ENCODE assay signal across 8 cellular contexts in genomic region chr1:87331319-87332269, GRCh38. TPM values are rescaled to one million over a fixed set of nuclear protein-coding genes. Genes with fewer than 3 reads are reported as not detected.
DNase-seq lines count a peak whose midpoint lies in the region; ATAC-seq, FAIRE-seq and TF ChIP-seq lines count a peak whose summit lies in the region.

No MANE protein-coding gene starts in this region.

- H3K4me2 ChIP-seq in GM12878 (ENCODE audit: control insufficient read depth, insufficient read depth) = peak overlapping the region; percentile 79

- BruUV-seq in GM12878 (replicated peaks; lab: Mats Ljungman, UMichigan) = no TSS peak

- POLR2A ChIA-PET in GM12878 (lab: Charles Lee) = interaction anchor here (0.6 to 0.9 kb wide), 4 partner anchors 10 to 272 kb away, joined by 3 to 5 read pairs (median 4); no protein-coding TSS in a partner anchor

- peak overlapping the region; percentile 92 for H3K27ac Mint-ChIP-seq in T-helper 17 cell

- FAIRE-seq in GM12878 (lab: Jason Lieb, UNC) = no peak

- SMC1A ChIA-PET in GM12878 (lab: Charles Lee; ENCODE audit: uncharacterized antibody, unreplicated experiment) = interaction anchor here (0.9 to 3.6 kb wide), 5 partner anchors 9 to 179 kb away, joined by 3 to 17 read pairs (median 5); no protein-coding TSS in a partner anchor

- peak overlapping the region; percentile 97 for H3K4me3 Mint-ChIP-seq in T-helper 17 cell

- H3K79me2 ChIP-seq in GM12878 (ENCODE audit: control insufficient read depth, insufficient read depth, low read length) = peaks cover 53% of the 10 kb centered on the region

- no peaks in the 10 kb centered on the region for H4K20me1 ChIP-seq in GM12878 (ENCODE audit: control insufficient read depth, insufficient read depth)

- in situ Hi-C loops in GM12878 (cut with MboI) = loop anchor here (5.0 kb wide), 1 partner anchor 121 kb away; no protein-coding TSS in a partner anchor

- CTCF ChIA-PET in GM12878 (lab: Yijun Ruan, JAX) = interaction anchor here (0.7 to 3.8 kb wide), 4 partner anchors 39 to 623 kb away, joined by 3 to 11 read pairs (median 3); no protein-coding TSS in a partner anchor

- H3K36me3 ChIP-seq in BE2C = no peaks in the 10 kb centered on the region
- peaks cover 0 to 2% of the 10 kb centered on the region in 2 experiments; a peak in 1 of 4 replicates for H3K36me3 ChIP-seq in GM12878 (ENCODE audit: control insufficient read depth in 2 of 2, insufficient read depth in 2 of 2, low read length in 1 of 2)
- H3K36me3 ChIP-seq in rectal smooth muscle tissue (ENCODE audit: control insufficient read depth, insufficient read depth, low read length) = no peaks in the 10 kb centered on the region

- RAD21 ChIA-PET in GM12878 (lab: Charles Lee; ENCODE audit: unreplicated experiment) = interaction anchor here (0.7 to 7.9 kb wide), 5 partner anchors 19 to 179 kb away, joined by 3 to 55 read pairs (median 3); no protein-coding TSS in a partner anchor

- peak; percentile 16; the same call in 1 of the 2 replicates for TF ChIP-seq CTCF in BE2C (IDR thresholded peaks at IDR 0.05; ENCODE audit: low read depth, low read length)
- peak in 2 of 3 experiments; percentile 18 to 25; a peak in 2 of 6 replicates for TF ChIP-seq CTCF in GM12878 (IDR thresholded peaks at IDR 0.05 in 2 of 3, conservative IDR thresholded peaks at IDR 0.05 in 1 of 3; ENCODE audit: control insufficient read depth in 2 of 3, extremely low read depth in 1 of 3, insufficient read depth in 1 of 3, low read depth in 3 of 3, low read length in 3 of 3)

- TF ChIP-seq EP300 in GM12878 (IDR thresholded peaks at IDR 0.05; ENCODE audit: borderline replicate concordance in 1 of 2, control insufficient read depth in 1 of 2, low read depth in 2 of 2, low read length in 2 of 2) = no peak

- H3K9ac ChIP-seq in GM12878 (ENCODE audit: control insufficient read depth, insufficient read depth, low read length) (peak overlapping the region; percentile 62; the same call in 1 of the 2 replicates), rectal smooth muscle tissue (ENCODE audit: low read length) (peak overlapping the region; percentile 60)

- H3K4me1 ChIP-seq in BE2C = peaks cover 8% of the 10 kb centered on the region
- H3K4me1 ChIP-seq in GM12878 (ENCODE audit: control insufficient read depth, insufficient read depth, low read length) = peaks cover 14% of the 10 kb centered on the region
- H3K4me1 ChIP-seq in rectal smooth muscle tissue (ENCODE audit: control insufficient read depth, insufficient read depth, low read length) = peaks cover 19% of the 10 kb centered on the region

- H3K27me3 ChIP-seq in BE2C (no peaks in the 10 kb centered on the region), GM12878 (replicated peaks in 1 of 2; ENCODE audit: control insufficient read depth in 2 of 2, insufficient read depth in 2 of 2, low read length in 1 of 2) (no peaks in the 10 kb centered on the region), rectal smooth muscle tissue (ENCODE audit: control insufficient read depth, insufficient read depth, low read length) (no peaks in the 10 kb centered on the region)

- no peak; the same call in 1 of the 2 replicates for TF ChIP-seq POLR2A in GM12878 (IDR thresholded peaks at IDR 0.05; ENCODE audit: low read depth, low read length)

- H3K36me3 Mint-ChIP-seq in T-helper 17 cell (ENCODE audit: low read depth) = peaks cover 2% of the 10 kb centered on the region

- peak overlapping the region; percentile 3 for H3K27ac ChIP-seq in GM12878 (ENCODE audit: control insufficient read depth, insufficient read depth)
- peak overlapping the region; percentile 86 for H3K27ac ChIP-seq in rectal smooth muscle tissue (ENCODE audit: low read depth, low read length)

- ATAC-seq in GM19035 (IDR thresholded peaks at IDR 0.05; ENCODE audit: unreplicated experiment) (peak; percentile 11), T-helper 17 cell (peak; percentile 40), GM12878 (peak; percentile 36), HG03097 (IDR thresholded peaks at IDR 0.05; ENCODE audit: low FRiP score, unreplicated experiment) (no peak)

- peak; percentile 51 for DNase-seq in BE2C
- peak; percentile 52 for DNase-seq in LHCN-M2 (ENCODE audit: low read depth)
- DNase-seq in T-helper 17 cell = peak; percentile 36 to 74 (median 73)
- no peak for DNase-seq in GM12878 (ENCODE audit: low read depth, low spot score)
- DNase-seq in hypothalamus (lab: John Stamatoyannopoulos, UW) = peak in 47 of 51 donors; percentile 21 to 85 (median 60)

- WGBS in GM12878 (ENCODE audit: insufficient coverage, insufficient replicate concordance, low lambda C conversion rate, missing lambda C conversion rate) = 2% methylated on average over 41 of the region's 67 CpGs

- peaks cover 38% of the 10 kb centered on the region for H3K4me1 Mint-ChIP-seq in T-helper 17 cell

- peak overlapping the region; percentile 77 for H3K4me3 ChIP-seq in BE2C (ENCODE audit: low read depth, low read length)
- peak overlapping the region; percentile 90 for H3K4me3 ChIP-seq in GM12878
- H3K4me3 ChIP-seq in rectal smooth muscle tissue (ENCODE audit: low read length) = peak overlapping the region; percentile 79

- H3K27me3 Mint-ChIP-seq in T-helper 17 cell = no peaks in the 10 kb centered on the region

- H3K9me3 ChIP-seq in BE2C = no peaks in the 10 kb centered on the region
- H3K9me3 ChIP-seq in T-helper 17 cell (ENCODE audit: control insufficient read depth, low read length, poor library complexity, severe bottlenecking) = no peaks in the 10 kb centered on the region
- H3K9me3 ChIP-seq in GM12878 (replicated peaks; ENCODE audit: control insufficient read depth, insufficient read depth, low read length) = no peaks in the 10 kb centered on the region

- no peak for TF ChIP-seq RAD21 in GM12878 (IDR thresholded peaks at IDR 0.05; ENCODE audit: insufficient read depth, low read depth, low read length)

- H2AFZ ChIP-seq in GM12878 (ENCODE audit: control insufficient read depth, low read depth, low read length) = peak overlapping the region; percentile 57

- intact Hi-C loops in GM12878 (cut with micrococcal nuclease; ENCODE audit: unreplicated experiment) = loop anchor here (5.0 to 10.0 kb wide), 4 partner anchors 256 to 627 kb away; partner anchors contain the start of genes HS2ST1, SELENOF and SH3GLB1

TF ChIP-seq in GM12878, 131 proteins besides CTCF, POLR2A, EP300 and RAD21:
- TF ChIP-seq RUNX3 (IDR thresholded peaks at IDR 0.05; ENCODE audit: low read length) (0 out of 2 replicates have a peak, but pooled peaks have one; percentile 32), RB1 (IDR thresholded peaks at IDR 0.05; ENCODE audit: borderline replicate concordance) (peak; percentile 44; the same call in 1 of the 2 replicates), EGR1 (IDR thresholded peaks at IDR 0.05; ENCODE audit: borderline replicate concordance in 1 of 2, low read depth in 2 of 2, low read length in 2 of 2) (peak in 1 of 2 experiments; percentile 47; a peak in 1 of 3 replicates), IKZF1 (conservative IDR thresholded peaks at IDR 0.05) (peak; percentile 29; the same call in 1 of the 2 replicates), EED (IDR thresholded peaks at IDR 0.05; ENCODE audit: low read depth) (peak; percentile 46; the same call in 1 of the 2 replicates), GATAD2B (conservative IDR thresholded peaks at IDR 0.05; ENCODE audit: low read depth) (0 out of 2 replicates have a peak, but pooled peaks have one; percentile 23), IKZF2 (IDR thresholded peaks at IDR 0.05) (peak; percentile 40 to 41; a peak in 3 of 4 replicates), MTA2 (IDR thresholded peaks at IDR 0.05; ENCODE audit: low read depth) (no peak), ASH2L (IDR thresholded peaks at IDR 0.05; ENCODE audit: borderline replicate concordance, low read depth) (0 out of 2 replicates have a peak, but pooled peaks have one; percentile 49), LARP7 (IDR thresholded peaks at IDR 0.05) (no peak), HDGF (IDR thresholded peaks at IDR 0.05) (no peak), NR2F1 (conservative IDR thresholded peaks at IDR 0.05) (peak; percentile 59)

RNA-seq across cellular contexts. Expression of gene LMO4, which starts 2.9 kb away (rescaled TPM):
- polyA plus RNA-seq in BE2C (2012; ENCODE audit: insufficient read depth, insufficient read length, low read depth) = 42.9 TPM
- total RNA-seq in LHCN-M2 (2014; rRNA removed) (13.4 and 15.8 TPM in 2 replicates), T-helper 17 cell (10 to 100 TPM; 18.2 to 19.9 TPM), GM12878 (2014; rRNA removed) (22.5 and 23.4 TPM in 2 replicates), GM12878 (2014; rRNA removed; fragmentation: Illumina TruSeq; extraction: Trizol) (18.9 and 19.4 TPM in 2 replicates), GM12878 (2021) (27.9 and 30.8 TPM in 2 replicates)
- 12.2 TPM for polyA plus RNA-seq in LHCN-M2 (2012)
- 8.4 and 11.3 TPM in 2 replicates for total RNA-seq in GM12878 (2013; cell fraction: nucleolus; rRNA removed)
- 13.0 TPM for polyA plus RNA-seq in GM12878 (2011; ENCODE audit: low read depth)
- polyA plus RNA-seq in GM12878 (2011; rRNA removed) (70.5 and 76.6 TPM in 2 replicates), GM12878 (2014; fragmentation: Illumina TruSeq; extraction: Trizol) (22.6 and 25.2 TPM in 2 replicates), GM12878 (2014; fragmentation: Nextera tagmentation; extraction: Ambion mirVana) (1 to 10 TPM; 3.8 to 5.7 TPM), GM12878 (2014; rRNA removed) (30.4 and 35.3 TPM in 2 replicates), GM12878 (2016; fragmentation: Nextera tagmentation; extraction: Ambion mirVana) (1 to 10 TPM; 8.4 to 8.5 TPM)
- 51.7 and 62.3 TPM in 2 replicates for polyA plus RNA-seq in GM12878 (2011; cell fraction: cytosol; rRNA removed)
- polyA plus RNA-seq in GM12878 (2011; cell fraction: nucleus; rRNA removed) = 82.7 and 110 TPM in 2 replicates
- 18.6 and 23.4 TPM in 2 replicates for polyA plus RNA-seq in GM12878 (2012)
- 42.7 and 46.4 TPM in 2 replicates for polyA minus RNA-seq in GM12878 (2011; rRNA and poly(A)+ RNA removed)
- polyA minus RNA-seq in GM12878 (2011; cell fraction: cytosol; rRNA and poly(A)+ RNA removed) = 13.8 and 14.9 TPM in 2 replicates
- 24.2 and 34.6 TPM in 2 replicates for polyA minus RNA-seq in GM12878 (2011; cell fraction: nucleus; rRNA and poly(A)+ RNA removed)
